Comparison of ENCODE assay signal across 1 cellular context in the genomic region with DNA sequence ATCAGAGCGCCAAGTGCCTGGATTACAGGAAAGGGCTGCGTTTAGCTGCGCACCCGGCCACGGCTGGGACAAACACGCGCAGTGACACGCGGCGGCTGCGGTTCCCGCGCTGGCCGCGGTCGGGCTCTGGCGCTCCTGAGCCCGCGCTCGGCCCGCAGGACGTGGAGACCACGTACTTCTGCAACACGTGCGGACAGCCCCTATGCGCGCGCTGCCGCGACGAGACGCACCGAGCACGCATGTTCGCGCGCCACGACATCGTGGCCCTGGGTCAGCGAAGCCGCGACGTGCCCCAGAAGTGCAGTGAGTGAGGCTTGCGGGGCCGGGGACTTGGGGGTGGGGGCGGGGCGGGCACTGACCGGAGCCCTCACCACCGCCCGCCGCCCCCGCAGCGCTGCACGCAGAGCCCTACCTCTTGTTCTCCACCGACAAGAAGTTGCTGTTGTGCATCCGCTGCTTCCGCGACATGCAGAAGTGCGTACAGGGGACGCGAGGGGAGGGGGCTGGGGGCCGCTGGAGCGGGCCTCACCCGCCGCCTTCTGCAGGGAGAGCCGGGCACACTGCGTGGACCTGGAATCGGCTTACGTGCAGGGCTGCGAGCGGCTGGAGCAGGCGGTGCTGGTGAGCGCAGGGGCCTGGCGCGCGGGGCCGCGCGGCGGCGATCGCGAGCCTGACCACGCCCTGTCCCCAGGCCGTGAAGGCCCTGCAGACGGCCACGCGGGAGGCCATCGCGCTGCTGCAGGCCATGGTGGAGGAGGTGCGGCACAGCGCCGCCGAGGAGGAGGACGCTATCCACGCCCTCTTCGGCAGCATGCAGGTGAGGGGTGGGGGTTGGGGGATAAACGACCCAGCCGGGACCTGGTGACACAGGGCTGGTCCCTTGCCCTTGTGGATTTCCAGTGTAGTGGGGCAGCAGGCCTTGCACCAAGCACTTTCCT.
TF ChIP-seq lines count a peak whose summit lies in the region.

No MANE protein-coding gene starts in this region.

TF ChIP-seq in GM12878, 131 proteins besides CTCF, POLR2A, EP300 and RAD21 (continues in another document):
- TF ChIP-seq, protein P1, sequence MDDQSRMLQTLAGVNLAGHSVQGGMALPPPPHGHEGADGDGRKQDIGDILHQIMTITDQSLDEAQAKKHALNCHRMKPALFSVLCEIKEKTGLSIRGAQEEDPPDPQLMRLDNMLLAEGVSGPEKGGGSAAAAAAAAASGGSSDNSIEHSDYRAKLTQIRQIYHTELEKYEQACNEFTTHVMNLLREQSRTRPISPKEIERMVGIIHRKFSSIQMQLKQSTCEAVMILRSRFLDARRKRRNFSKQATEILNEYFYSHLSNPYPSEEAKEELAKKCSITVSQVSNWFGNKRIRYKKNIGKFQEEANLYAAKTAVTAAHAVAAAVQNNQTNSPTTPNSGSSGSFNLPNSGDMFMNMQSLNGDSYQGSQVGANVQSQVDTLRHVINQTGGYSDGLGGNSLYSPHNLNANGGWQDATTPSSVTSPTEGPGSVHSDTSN (IDR thresholded peaks at IDR 0.05; ENCODE audit: insufficient replicate concordance, low read depth, low read length) = no peak
- TF ChIP-seq PML (IDR thresholded peaks at IDR 0.05; ENCODE audit: low read length) (no peak), POLR2AphosphoS2 (IDR thresholded peaks at IDR 0.05; ENCODE audit: low read depth, low read length) (no peak), DPF2 (IDR thresholded peaks at IDR 0.05) (peak; percentile 52), YY1 (IDR thresholded peaks at IDR 0.05; ENCODE audit: low read depth, low read length) (peak; percentile 47; the same call in 1 of the 2 replicates), RBBP5 (conservative IDR thresholded peaks at IDR 0.05) (no peak), NFXL1 (IDR thresholded peaks at IDR 0.05; ENCODE audit: borderline replicate concordance) (no peak), YBX1 (IDR thresholded peaks at IDR 0.05) (no peak), IKZF1 (conservative IDR thresholded peaks at IDR 0.05) (peak; percentile 20; the same call in 1 of the 2 replicates), ZNF217 (IDR thresholded peaks at IDR 0.05) (no peak), HDAC2 (IDR thresholded peaks at IDR 0.05) (no peak), NRF1 (conservative IDR thresholded peaks at IDR 0.05; ENCODE audit: low read depth, low read length) (0 out of 2 replicates have a peak, but pooled peaks have one; percentile 18), BHLHE40 (IDR thresholded peaks at IDR 0.05; ENCODE audit: borderline replicate concordance in 1 of 2, low read depth in 2 of 2, low read length in 1 of 2) (peak; percentile 77 to 93), LARP7 (IDR thresholded peaks at IDR 0.05) (peak; percentile 64), NR2F1 (conservative IDR thresholded peaks at IDR 0.05) (0 out of 2 replicates have a peak, but pooled peaks have one; percentile 26), RB1 (IDR thresholded peaks at IDR 0.05; ENCODE audit: borderline replicate concordance) (0 out of 2 replicates have a peak, but pooled peaks have one; percentile 43), JUNB (IDR thresholded peaks at IDR 0.05) (no peak), MXI1 (IDR thresholded peaks at IDR 0.05; ENCODE audit: low read depth, low read length) (peak; percentile 51), CHD2 (IDR thresholded peaks at IDR 0.05; ENCODE audit: borderline replicate concordance, low read depth, low read length) (no peak), GATAD2B (conservative IDR thresholded peaks at IDR 0.05; ENCODE audit: low read depth) (peak; percentile 21; the same call in 1 of the 2 replicates), EGR1 (IDR thresholded peaks at IDR 0.05; ENCODE audit: borderline replicate concordance in 1 of 2, low read depth in 2 of 2, low read length in 2 of 2) (peak in 1 of 2 experiments; percentile 79; a peak in 2 of 3 replicates), MYC (IDR thresholded peaks at IDR 0.05; ENCODE audit: insufficient read depth, insufficient read length, insufficient replicate concordance, low read length, severe bottlenecking) (peak; percentile 53)
- TF ChIP-seq, protein P2, sequence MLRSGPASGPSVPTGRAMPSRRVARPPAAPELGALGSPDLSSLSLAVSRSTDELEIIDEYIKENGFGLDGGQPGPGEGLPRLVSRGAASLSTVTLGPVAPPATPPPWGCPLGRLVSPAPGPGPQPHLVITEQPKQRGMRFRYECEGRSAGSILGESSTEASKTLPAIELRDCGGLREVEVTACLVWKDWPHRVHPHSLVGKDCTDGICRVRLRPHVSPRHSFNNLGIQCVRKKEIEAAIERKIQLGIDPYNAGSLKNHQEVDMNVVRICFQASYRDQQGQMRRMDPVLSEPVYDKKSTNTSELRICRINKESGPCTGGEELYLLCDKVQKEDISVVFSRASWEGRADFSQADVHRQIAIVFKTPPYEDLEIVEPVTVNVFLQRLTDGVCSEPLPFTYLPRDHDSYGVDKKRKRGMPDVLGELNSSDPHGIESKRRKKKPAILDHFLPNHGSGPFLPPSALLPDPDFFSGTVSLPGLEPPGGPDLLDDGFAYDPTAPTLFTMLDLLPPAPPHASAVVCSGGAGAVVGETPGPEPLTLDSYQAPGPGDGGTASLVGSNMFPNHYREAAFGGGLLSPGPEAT (IDR thresholded peaks at IDR 0.05; ENCODE audit: low read depth) = no peak
- TF ChIP-seq, protein P3, sequence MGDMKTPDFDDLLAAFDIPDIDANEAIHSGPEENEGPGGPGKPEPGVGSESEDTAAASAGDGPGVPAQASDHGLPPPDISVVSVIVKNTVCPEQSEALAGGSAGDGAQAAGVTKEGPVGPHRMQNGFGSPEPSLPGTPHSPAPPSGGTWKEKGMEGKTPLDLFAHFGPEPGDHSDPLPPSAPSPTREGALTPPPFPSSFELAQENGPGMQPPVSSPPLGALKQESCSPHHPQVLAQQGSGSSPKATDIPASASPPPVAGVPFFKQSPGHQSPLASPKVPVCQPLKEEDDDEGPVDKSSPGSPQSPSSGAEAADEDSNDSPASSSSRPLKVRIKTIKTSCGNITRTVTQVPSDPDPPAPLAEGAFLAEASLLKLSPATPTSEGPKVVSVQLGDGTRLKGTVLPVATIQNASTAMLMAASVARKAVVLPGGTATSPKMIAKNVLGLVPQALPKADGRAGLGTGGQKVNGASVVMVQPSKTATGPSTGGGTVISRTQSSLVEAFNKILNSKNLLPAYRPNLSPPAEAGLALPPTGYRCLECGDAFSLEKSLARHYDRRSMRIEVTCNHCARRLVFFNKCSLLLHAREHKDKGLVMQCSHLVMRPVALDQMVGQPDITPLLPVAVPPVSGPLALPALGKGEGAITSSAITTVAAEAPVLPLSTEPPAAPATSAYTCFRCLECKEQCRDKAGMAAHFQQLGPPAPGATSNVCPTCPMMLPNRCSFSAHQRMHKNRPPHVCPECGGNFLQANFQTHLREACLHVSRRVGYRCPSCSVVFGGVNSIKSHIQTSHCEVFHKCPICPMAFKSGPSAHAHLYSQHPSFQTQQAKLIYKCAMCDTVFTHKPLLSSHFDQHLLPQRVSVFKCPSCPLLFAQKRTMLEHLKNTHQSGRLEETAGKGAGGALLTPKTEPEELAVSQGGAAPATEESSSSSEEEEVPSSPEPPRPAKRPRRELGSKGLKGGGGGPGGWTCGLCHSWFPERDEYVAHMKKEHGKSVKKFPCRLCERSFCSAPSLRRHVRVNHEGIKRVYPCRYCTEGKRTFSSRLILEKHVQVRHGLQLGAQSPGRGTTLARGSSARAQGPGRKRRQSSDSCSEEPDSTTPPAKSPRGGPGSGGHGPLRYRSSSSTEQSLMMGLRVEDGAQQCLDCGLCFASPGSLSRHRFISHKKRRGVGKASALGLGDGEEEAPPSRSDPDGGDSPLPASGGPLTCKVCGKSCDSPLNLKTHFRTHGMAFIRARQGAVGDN (IDR thresholded peaks at IDR 0.05) = peak; percentile 82
- TF ChIP-seq, protein P4, sequence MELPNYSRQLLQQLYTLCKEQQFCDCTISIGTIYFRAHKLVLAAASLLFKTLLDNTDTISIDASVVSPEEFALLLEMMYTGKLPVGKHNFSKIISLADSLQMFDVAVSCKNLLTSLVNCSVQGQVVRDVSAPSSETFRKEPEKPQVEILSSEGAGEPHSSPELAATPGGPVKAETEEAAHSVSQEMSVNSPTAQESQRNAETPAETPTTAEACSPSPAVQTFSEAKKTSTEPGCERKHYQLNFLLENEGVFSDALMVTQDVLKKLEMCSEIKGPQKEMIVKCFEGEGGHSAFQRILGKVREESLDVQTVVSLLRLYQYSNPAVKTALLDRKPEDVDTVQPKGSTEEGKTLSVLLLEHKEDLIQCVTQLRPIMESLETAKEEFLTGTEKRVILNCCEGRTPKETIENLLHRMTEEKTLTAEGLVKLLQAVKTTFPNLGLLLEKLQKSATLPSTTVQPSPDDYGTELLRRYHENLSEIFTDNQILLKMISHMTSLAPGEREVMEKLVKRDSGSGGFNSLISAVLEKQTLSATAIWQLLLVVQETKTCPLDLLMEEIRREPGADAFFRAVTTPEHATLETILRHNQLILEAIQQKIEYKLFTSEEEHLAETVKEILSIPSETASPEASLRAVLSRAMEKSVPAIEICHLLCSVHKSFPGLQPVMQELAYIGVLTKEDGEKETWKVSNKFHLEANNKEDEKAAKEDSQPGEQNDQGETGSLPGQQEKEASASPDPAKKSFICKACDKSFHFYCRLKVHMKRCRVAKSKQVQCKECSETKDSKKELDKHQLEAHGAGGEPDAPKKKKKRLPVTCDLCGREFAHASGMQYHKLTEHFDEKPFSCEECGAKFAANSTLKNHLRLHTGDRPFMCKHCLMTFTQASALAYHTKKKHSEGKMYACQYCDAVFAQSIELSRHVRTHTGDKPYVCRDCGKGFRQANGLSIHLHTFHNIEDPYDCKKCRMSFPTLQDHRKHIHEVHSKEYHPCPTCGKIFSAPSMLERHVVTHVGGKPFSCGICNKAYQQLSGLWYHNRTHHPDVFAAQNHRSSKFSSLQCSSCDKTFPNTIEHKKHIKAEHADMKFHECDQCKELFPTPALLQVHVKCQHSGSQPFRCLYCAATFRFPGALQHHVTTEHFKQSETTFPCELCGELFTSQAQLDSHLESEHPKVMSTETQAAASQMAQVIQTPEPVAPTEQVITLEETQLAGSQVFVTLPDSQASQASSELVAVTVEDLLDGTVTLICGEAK (IDR thresholded peaks at IDR 0.05; ENCODE audit: borderline replicate concordance) = no peak
- TF ChIP-seq, protein P5, sequence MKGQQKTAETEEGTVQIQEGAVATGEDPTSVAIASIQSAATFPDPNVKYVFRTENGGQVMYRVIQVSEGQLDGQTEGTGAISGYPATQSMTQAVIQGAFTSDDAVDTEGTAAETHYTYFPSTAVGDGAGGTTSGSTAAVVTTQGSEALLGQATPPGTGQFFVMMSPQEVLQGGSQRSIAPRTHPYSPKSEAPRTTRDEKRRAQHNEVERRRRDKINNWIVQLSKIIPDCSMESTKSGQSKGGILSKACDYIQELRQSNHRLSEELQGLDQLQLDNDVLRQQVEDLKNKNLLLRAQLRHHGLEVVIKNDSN (IDR thresholded peaks at IDR 0.05; ENCODE audit: borderline replicate concordance, extremely low read length, insufficient read depth, low read depth, low read length) = peak; percentile 36
- TF ChIP-seq, protein P6, sequence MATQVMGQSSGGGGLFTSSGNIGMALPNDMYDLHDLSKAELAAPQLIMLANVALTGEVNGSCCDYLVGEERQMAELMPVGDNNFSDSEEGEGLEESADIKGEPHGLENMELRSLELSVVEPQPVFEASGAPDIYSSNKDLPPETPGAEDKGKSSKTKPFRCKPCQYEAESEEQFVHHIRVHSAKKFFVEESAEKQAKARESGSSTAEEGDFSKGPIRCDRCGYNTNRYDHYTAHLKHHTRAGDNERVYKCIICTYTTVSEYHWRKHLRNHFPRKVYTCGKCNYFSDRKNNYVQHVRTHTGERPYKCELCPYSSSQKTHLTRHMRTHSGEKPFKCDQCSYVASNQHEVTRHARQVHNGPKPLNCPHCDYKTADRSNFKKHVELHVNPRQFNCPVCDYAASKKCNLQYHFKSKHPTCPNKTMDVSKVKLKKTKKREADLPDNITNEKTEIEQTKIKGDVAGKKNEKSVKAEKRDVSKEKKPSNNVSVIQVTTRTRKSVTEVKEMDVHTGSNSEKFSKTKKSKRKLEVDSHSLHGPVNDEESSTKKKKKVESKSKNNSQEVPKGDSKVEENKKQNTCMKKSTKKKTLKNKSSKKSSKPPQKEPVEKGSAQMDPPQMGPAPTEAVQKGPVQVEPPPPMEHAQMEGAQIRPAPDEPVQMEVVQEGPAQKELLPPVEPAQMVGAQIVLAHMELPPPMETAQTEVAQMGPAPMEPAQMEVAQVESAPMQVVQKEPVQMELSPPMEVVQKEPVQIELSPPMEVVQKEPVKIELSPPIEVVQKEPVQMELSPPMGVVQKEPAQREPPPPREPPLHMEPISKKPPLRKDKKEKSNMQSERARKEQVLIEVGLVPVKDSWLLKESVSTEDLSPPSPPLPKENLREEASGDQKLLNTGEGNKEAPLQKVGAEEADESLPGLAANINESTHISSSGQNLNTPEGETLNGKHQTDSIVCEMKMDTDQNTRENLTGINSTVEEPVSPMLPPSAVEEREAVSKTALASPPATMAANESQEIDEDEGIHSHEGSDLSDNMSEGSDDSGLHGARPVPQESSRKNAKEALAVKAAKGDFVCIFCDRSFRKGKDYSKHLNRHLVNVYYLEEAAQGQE (IDR thresholded peaks at IDR 0.05; ENCODE audit: low read depth, low read length) = no peak
- TF ChIP-seq, protein P7, sequence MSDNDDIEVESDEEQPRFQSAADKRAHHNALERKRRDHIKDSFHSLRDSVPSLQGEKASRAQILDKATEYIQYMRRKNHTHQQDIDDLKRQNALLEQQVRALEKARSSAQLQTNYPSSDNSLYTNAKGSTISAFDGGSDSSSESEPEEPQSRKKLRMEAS (IDR thresholded peaks at IDR 0.05; ENCODE audit: low read depth, low read length) = peak; percentile 35; the same call in 1 of the 2 replicates
- TF ChIP-seq, protein P8, sequence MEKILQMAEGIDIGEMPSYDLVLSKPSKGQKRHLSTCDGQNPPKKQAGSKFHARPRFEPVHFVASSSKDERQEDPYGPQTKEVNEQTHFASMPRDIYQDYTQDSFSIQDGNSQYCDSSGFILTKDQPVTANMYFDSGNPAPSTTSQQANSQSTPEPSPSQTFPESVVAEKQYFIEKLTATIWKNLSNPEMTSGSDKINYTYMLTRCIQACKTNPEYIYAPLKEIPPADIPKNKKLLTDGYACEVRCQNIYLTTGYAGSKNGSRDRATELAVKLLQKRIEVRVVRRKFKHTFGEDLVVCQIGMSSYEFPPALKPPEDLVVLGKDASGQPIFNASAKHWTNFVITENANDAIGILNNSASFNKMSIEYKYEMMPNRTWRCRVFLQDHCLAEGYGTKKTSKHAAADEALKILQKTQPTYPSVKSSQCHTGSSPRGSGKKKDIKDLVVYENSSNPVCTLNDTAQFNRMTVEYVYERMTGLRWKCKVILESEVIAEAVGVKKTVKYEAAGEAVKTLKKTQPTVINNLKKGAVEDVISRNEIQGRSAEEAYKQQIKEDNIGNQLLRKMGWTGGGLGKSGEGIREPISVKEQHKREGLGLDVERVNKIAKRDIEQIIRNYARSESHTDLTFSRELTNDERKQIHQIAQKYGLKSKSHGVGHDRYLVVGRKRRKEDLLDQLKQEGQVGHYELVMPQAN (conservative IDR thresholded peaks at IDR 0.05) = 0 out of 2 replicates have a peak, but pooled peaks have one; percentile 32
